ENCODE assay signal across 17 cellular contexts in the genomic region with DNA sequence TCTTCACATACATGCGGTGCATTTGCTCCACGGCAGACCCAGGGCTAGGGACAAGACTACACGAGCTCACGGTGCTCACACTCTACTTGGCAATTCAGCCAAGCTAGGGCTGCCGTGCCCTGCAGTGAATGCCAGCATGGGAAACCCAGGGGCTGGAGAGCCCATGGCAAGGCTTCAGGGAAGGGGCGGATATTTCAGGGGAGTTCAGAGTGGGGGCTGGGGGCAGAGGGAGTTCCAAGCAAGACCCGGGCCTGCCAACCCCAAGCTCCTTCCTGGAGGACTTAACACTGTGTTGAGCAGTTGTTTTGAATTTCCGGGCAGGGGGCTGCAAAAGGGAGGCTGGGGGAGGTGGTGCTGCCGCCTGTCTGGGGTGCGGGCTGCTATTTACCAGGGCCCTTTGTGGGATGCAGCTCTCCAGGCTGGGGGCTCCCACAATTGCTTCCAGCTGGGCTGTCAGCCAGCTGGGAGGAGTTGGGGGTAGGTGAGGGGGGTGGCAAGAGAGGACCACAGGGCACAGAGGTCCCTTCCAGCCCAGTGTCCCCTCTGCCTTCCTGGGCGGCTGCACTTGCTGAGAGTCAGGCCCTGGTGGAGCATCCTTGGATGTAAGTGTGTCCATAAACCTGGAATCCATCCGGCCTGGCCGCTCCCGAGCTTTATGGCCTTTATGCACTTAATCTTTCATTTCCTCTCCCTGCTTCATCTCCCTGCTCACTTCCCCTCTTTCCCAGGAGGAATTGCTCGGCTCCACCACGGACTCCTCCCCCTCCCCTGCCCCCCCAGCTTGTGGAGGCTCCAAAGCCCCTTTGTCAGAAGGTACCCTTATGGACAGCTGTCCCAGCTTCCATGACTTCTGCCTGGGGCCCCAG. TPM values are rescaled to one million over a fixed set of nuclear protein-coding genes. Genes with fewer than 3 reads are reported as not detected.
DNase-seq lines count a peak whose midpoint lies in the region; ATAC-seq and TF ChIP-seq lines count a peak whose summit lies in the region.
"Had no signal": no experiment of that assay in that cellular context is flagged by ENCODE, and none has a peak within 500 bp of the region (broad histone marks: within the 10 kb centered on the region; RNA-seq: fewer than 3 reads in every experiment).

No MANE protein-coding gene starts in this region.

- peak overlapping the region in 2 of 11 experiments; percentile 0 to 25; a peak in 1 of 22 replicates for H3K9ac ChIP-seq in BLaER1 treated with 17β-estradiol and CSF1 and Interleukin-3, amounts not matched to agents 10 nM and 100 nM
- no peak overlapping the region for H3K9ac ChIP-seq in smooth muscle cell (ENCODE audit: low read depth)

- H3K4me3 Mint-ChIP-seq in GM23338, result no peak overlapping the region
- H3K4me3 Mint-ChIP-seq in naive thymus-derived CD8-positive, alpha-beta T cell, result peak overlapping the region in 2 of 10 donors; percentile 14 to 20
- H3K4me3 Mint-ChIP-seq: stimulated activated memory B cell treated with anti-CD40 and anti-IgM and Interleukin-4, amounts not matched to agents 10 μg/mL and 1 μg/mL and 100 μg/mL, for 72 hours had no signal

- H3K79me2 ChIP-seq in GM23338 (replicated peaks; ENCODE audit: insufficient read depth) (no peaks in the 10 kb centered on the region), smooth muscle cell (ENCODE audit: low read depth) (no peaks in the 10 kb centered on the region)

- peaks cover 60% of the 10 kb centered on the region for H3K4me1 Mint-ChIP-seq in GM23338
- H3K4me1 Mint-ChIP-seq in naive thymus-derived CD8-positive, alpha-beta T cell, result peaks cover 27 to 61% (median 53%) of the 10 kb centered on the region in 4 donors
- H3K4me1 Mint-ChIP-seq: stimulated activated memory B cell treated with anti-CD40 and anti-IgM and Interleukin-4, amounts not matched to agents 10 μg/mL and 1 μg/mL and 100 μg/mL, for 72 hours had no signal

- H3F3A ChIP-seq in GM23338 (replicated peaks; ENCODE audit: low read depth) (peaks cover 2% of the 10 kb centered on the region; the same call in 1 of the 2 replicates), smooth muscle cell (ENCODE audit: low read depth) (no peaks in the 10 kb centered on the region)

- H4K20me1 ChIP-seq in BLaER1 treated with 17β-estradiol and CSF1 and Interleukin-3, amounts not matched to agents 10 nM and 100 nM, result no peaks in the 10 kb centered on the region
- H4K20me1 ChIP-seq in GM23338 (replicated peaks; ENCODE audit: insufficient read depth) (no peaks in the 10 kb centered on the region), smooth muscle cell (ENCODE audit: low read depth) (no peaks in the 10 kb centered on the region)

- WGBS in smooth muscle cell (ENCODE audit: low lambda C conversion rate), result 61% methylated on average over 14 of the region's 16 CpGs

- peak overlapping the region; percentile 81 to 95 (median 89) for H3K4me2 ChIP-seq in BLaER1 treated with 17β-estradiol and CSF1 and Interleukin-3, amounts not matched to agents 10 nM and 100 nM
- peak overlapping the region; percentile 51 for H3K4me2 ChIP-seq in GM23338
- no peak overlapping the region for H3K4me2 ChIP-seq in smooth muscle cell

- no peaks in the 10 kb centered on the region for H3K36me3 ChIP-seq in BLaER1 treated with 17β-estradiol and CSF1 and Interleukin-3, amounts not matched to agents 10 nM and 100 nM
- H3K36me3 ChIP-seq in GM23338 (ENCODE audit: insufficient read depth), result no peaks in the 10 kb centered on the region
- no peaks in the 10 kb centered on the region for H3K36me3 ChIP-seq in smooth muscle cell (ENCODE audit: low read depth)
- H3K36me3 ChIP-seq: BE2C, upper lobe of left lung had no signal

- H3K27me3 ChIP-seq in BLaER1 treated with 17β-estradiol and CSF1 and Interleukin-3, amounts not matched to agents 10 nM and 100 nM, result no peaks in the 10 kb centered on the region
- H3K27me3 ChIP-seq in GM23338 (ENCODE audit: insufficient read depth) (no peaks in the 10 kb centered on the region), smooth muscle cell (ENCODE audit: low read depth) (no peaks in the 10 kb centered on the region)
- H3K27me3 ChIP-seq: BE2C, upper lobe of left lung had no signal

- POLR2A ChIA-PET in naive thymus-derived CD8-positive, alpha-beta T cell (lab: Charles Lee), result interaction anchor here (0.6 to 2.6 kb wide), 5 partner anchors 11 to 55 kb away, joined by 3 to 9 read pairs (median 4); a partner anchor contains a TSS

- no peak overlapping the region for H3K27ac Mint-ChIP-seq in GM23338
- H3K27ac Mint-ChIP-seq in naive thymus-derived CD8-positive, alpha-beta T cell, result peak overlapping the region in 9 of 10 donors; percentile 48 to 96 (median 86)
- H3K27ac Mint-ChIP-seq: stimulated activated memory B cell treated with anti-CD40 and anti-IgM and Interleukin-4, amounts not matched to agents 10 μg/mL and 1 μg/mL and 100 μg/mL, for 72 hours had no signal

- no peak overlapping the region for H3K4me3 ChIP-seq in BLaER1 treated with 17β-estradiol and CSF1 and Interleukin-3, amounts not matched to agents 10 nM and 100 nM
- H3K4me3 ChIP-seq in GM23338 (no peak overlapping the region), coronary artery (no peak overlapping the region), smooth muscle cell (no peak overlapping the region)
- H3K4me3 ChIP-seq: upper lobe of left lung had no signal

- peak overlapping the region in 3 of 11 experiments; percentile 9 to 86 (median 35); a peak in 5 of 22 replicates for H3K27ac ChIP-seq in BLaER1 treated with 17β-estradiol and CSF1 and Interleukin-3, amounts not matched to agents 10 nM and 100 nM
- H3K27ac ChIP-seq in GM23338 (ENCODE audit: low read depth) (no peak overlapping the region), coronary artery (no peak overlapping the region), smooth muscle cell (ENCODE audit: low read depth) (no peak overlapping the region)
- H3K27ac ChIP-seq: upper lobe of left lung had no signal

- H3K36me3 Mint-ChIP-seq in GM23338 (ENCODE audit: low read depth), result no peaks in the 10 kb centered on the region
- no peaks in the 10 kb centered on the region for H3K36me3 Mint-ChIP-seq in naive thymus-derived CD8-positive, alpha-beta T cell
- H3K36me3 Mint-ChIP-seq: stimulated activated memory B cell treated with anti-CD40 and anti-IgM and Interleukin-4, amounts not matched to agents 10 μg/mL and 1 μg/mL and 100 μg/mL, for 72 hours had no signal

- no peak for ATAC-seq in GM23338
- no peak for ATAC-seq in naive thymus-derived CD8-positive, alpha-beta T cell
- ATAC-seq in GM21367 (IDR thresholded peaks at IDR 0.05; ENCODE audit: unreplicated experiment), result no peak
- ATAC-seq: stimulated activated memory B cell treated with anti-CD40 and anti-IgM and Interleukin-4, amounts not matched to agents 10 μg/mL and 1 μg/mL and 100 μg/mL, for 72 hours had no signal

- no peaks in the 10 kb centered on the region for H3K9me3 Mint-ChIP-seq in GM23338
- no peaks in the 10 kb centered on the region for H3K9me3 Mint-ChIP-seq in naive thymus-derived CD8-positive, alpha-beta T cell

- H3K4me1 ChIP-seq in BLaER1 treated with 17β-estradiol and CSF1 and Interleukin-3, amounts not matched to agents 10 nM and 100 nM, result peaks cover 66 to 73% (median 68%) of the 10 kb centered on the region in 10 experiments
- peaks cover 55% of the 10 kb centered on the region for H3K4me1 ChIP-seq in GM23338 (ENCODE audit: insufficient read depth)
- H3K4me1 ChIP-seq in smooth muscle cell (ENCODE audit: low read depth), result peaks cover 25% of the 10 kb centered on the region

- H3K9me3 ChIP-seq in BLaER1 treated with 17β-estradiol and CSF1 and Interleukin-3, amounts not matched to agents 10 nM and 100 nM (replicated peaks in 1 of 11), result no peaks in the 10 kb centered on the region
- no peaks in the 10 kb centered on the region for H3K9me3 ChIP-seq in smooth muscle cell (replicated peaks; ENCODE audit: low read depth)
- H3K9me3 ChIP-seq: BE2C, upper lobe of left lung had no signal

- H2AFZ ChIP-seq in GM23338 (peak overlapping the region; percentile 90), smooth muscle cell (ENCODE audit: low read depth) (no peak overlapping the region)

- TF ChIP-seq CTCF in GM23338 (conservative IDR thresholded peaks at IDR 0.05; ENCODE audit: low read depth in 2 of 2) (no peak), coronary artery (IDR thresholded peaks at IDR 0.05) (no peak), smooth muscle cell (IDR thresholded peaks at IDR 0.05; ENCODE audit: borderline replicate concordance, insufficient read depth, poor library complexity, severe bottlenecking) (no peak)

- DNase-seq in GM23338 (ENCODE audit: low spot score), result no peak
- peak; percentile 62 for DNase-seq in coronary artery (ENCODE audit: low spot score)
- no peak for DNase-seq in naive thymus-derived CD8-positive, alpha-beta T cell
- DNase-seq in GM19238 (ENCODE audit: insufficient read length, low spot score), result no peak
- DNase-seq in stimulated activated CD8-positive, alpha-beta memory T cell treated with anti-CD3 and anti-CD28 coated beads, Interleukin-4, amount 100 ng/mL, for 48 hours, result no peak
- no peak for DNase-seq in smooth muscle cell (lab: John Stamatoyannopoulos, UW; ENCODE audit: unreplicated experiment)
- DNase-seq: activated naive CD4-positive, alpha-beta T cell treated with Interleukin-2 at 50 U/mL for 16 hours; BE2C; DMS53; effector CD4-positive, alpha-beta T cell; hippocampal formation; NCI-H446 treated with DMSO at 0.1 percent for 48 hours; OCI-M1; upper lobe of left lung had no signal

- peaks cover 5% of the 10 kb centered on the region; the same call in 1 of the 2 replicates for H3K9me2 ChIP-seq in GM23338 (ENCODE audit: insufficient read depth)

- H3K27me3 Mint-ChIP-seq in GM23338 (ENCODE audit: insufficient read depth, low read depth, poor library complexity), result peaks cover 21% of the 10 kb centered on the region
- no peaks in the 10 kb centered on the region for H3K27me3 Mint-ChIP-seq in naive thymus-derived CD8-positive, alpha-beta T cell

TF ChIP-seq in GM23338, 12 proteins besides CTCF, POLR2A, EP300 and RAD21 (continues in another document):
- TF ChIP-seq JUNB (IDR thresholded peaks at IDR 0.05; ENCODE audit: unreplicated experiment), result no peak
- TF ChIP-seq EZH2phosphoT487 (IDR thresholded peaks at IDR 0.05; ENCODE audit: unreplicated experiment), result no peak
- no peak for TF ChIP-seq NANOG (IDR thresholded peaks at IDR 0.05; ENCODE audit: borderline replicate concordance)
- no peak for TF ChIP-seq STAT1 (IDR thresholded peaks at IDR 0.05; ENCODE audit: unreplicated experiment)
- TF ChIP-seq ZNF331 (CRISPR knock-in tag; IDR thresholded peaks at IDR 0.05; ENCODE audit: low read depth), result no peak

RNA-seq across cellular contexts. Expression of a gene that starts 55.8 kb away (rescaled TPM):
- 47.4 and 59.5 TPM in 2 replicates for total RNA-seq in GM23338 (2014; rRNA removed; shearing (Covaris generic))
- polyA plus RNA-seq in GM23338 (2016; fragmentation: Nextera tagmentation; extraction: Ambion mirVana), result 68.6 and 82.3 TPM in 2 replicates
- total RNA-seq in naive thymus-derived CD8-positive, alpha-beta T cell, result 10 to 100 TPM; 88.7 to 93.8 TPM
- polyA plus RNA-seq in naive thymus-derived CD8-positive, alpha-beta T cell, result 10 to 100 TPM; 16.1 to 19.8 (median 16.7) TPM
- 30.1 and 42.3 TPM in 2 replicates for total RNA-seq in smooth muscle cell
- 23.6 and 26.5 TPM in 2 replicates for polyA plus RNA-seq in smooth muscle cell
